In the genomic region with DNA sequence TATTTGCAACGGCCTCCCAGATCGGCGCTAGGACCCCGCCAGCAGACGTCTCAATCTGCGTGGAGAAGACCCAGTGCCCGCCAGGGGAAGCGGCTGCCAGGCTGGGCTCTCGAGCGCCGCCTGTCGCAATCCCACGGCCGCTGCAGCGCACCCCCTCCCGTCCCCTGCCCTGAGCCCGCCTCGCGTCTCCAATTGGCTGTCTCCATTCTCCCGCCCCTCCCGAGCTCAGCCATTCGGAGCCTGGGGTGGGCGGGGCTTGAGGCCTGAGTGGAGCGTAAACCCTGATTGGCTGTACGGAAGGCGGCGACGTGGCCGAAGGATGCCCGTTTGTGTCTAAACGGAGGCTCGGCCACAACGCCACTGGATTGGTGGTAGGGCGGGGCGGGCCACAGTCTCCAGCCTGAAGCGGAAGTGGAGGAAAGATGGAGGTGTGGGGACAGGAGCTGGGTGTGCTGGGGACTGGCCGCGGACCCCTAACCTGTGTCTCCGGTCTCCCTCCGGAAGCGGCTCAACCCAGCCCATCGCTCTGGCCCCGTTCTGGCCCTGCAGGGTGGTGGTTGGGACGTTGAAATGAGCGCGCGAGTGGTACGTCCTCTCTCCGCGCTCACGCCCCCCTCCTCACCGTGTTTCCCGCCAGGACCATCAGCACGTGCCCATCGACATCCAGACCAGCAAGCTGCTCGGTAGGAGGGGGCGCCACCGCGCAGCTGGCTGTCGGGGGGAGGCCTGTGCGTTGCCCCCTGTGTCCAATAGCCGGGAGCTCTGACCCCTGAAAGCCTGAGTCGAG, we compare ENCODE assay signal across 1 cellular context.
A peak's percentile ranks its signal among the peaks of the same experiment; 100 is the strongest.
TF ChIP-seq lines count a peak whose summit lies in the region.

A gene with protein sequence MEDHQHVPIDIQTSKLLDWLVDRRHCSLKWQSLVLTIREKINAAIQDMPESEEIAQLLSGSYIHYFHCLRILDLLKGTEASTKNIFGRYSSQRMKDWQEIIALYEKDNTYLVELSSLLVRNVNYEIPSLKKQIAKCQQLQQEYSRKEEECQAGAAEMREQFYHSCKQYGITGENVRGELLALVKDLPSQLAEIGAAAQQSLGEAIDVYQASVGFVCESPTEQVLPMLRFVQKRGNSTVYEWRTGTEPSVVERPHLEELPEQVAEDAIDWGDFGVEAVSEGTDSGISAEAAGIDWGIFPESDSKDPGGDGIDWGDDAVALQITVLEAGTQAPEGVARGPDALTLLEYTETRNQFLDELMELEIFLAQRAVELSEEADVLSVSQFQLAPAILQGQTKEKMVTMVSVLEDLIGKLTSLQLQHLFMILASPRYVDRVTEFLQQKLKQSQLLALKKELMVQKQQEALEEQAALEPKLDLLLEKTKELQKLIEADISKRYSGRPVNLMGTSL (plus strand): TSS at position 389 of the 787 bp plus-strand sequence. CDS start 34 bp downstream, at position 423.

TF ChIP-seq in HepG2, 621 proteins besides CTCF, POLR2A, EP300 and RAD21 (continued from another document and continues in another):
- TF ChIP-seq, protein P1, sequence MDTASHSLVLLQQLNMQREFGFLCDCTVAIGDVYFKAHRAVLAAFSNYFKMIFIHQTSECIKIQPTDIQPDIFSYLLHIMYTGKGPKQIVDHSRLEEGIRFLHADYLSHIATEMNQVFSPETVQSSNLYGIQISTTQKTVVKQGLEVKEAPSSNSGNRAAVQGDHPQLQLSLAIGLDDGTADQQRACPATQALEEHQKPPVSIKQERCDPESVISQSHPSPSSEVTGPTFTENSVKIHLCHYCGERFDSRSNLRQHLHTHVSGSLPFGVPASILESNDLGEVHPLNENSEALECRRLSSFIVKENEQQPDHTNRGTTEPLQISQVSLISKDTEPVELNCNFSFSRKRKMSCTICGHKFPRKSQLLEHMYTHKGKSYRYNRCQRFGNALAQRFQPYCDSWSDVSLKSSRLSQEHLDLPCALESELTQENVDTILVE (CRISPR knock-in tag; IDR thresholded peaks at IDR 0.05): 0 out of 2 replicates have a peak, but pooled peaks have one; percentile 30
- TF ChIP-seq ZNF235 (CRISPR knock-in tag; IDR thresholded peaks at IDR 0.05; ENCODE audit: borderline replicate concordance) (peak; percentile 92; the same call in 1 of the 2 replicates), THAP11 (CRISPR knock-in tag; IDR thresholded peaks at IDR 0.05) (peak; percentile 87), CBX5 (CRISPR knock-in tag; IDR thresholded peaks at IDR 0.05; ENCODE audit: borderline replicate concordance) (peak; percentile 45; the same call in 1 of the 2 replicates), ZNF564 (CRISPR knock-in tag; IDR thresholded peaks at IDR 0.05) (peak; percentile 88), RFX1 (IDR thresholded peaks at IDR 0.05) (no peak), TBL1XR1 (IDR thresholded peaks at IDR 0.05; ENCODE audit: borderline replicate concordance, low read length, partially characterized antibody) (peak; percentile 37), CENPT (CRISPR knock-in tag; IDR thresholded peaks at IDR 0.05; ENCODE audit: low read depth) (peak; percentile 99), ZNF160 (CRISPR knock-in tag; IDR thresholded peaks at IDR 0.05) (peak; percentile 65), JUN (CRISPR knock-in tag; IDR thresholded peaks at IDR 0.05) (peak; percentile 71; the same call in 1 of the 2 replicates), ZNF136 (CRISPR knock-in tag; IDR thresholded peaks at IDR 0.05; ENCODE audit: low read depth) (peak; percentile 35), ZBTB3 (CRISPR knock-in tag; IDR thresholded peaks at IDR 0.05; ENCODE audit: borderline replicate concordance, low read depth) (peak; percentile 21; the same call in 1 of the 2 replicates), ZNF296 (CRISPR knock-in tag; conservative IDR thresholded peaks at IDR 0.05) (peak; percentile 95), ZNF672 (CRISPR knock-in tag; IDR thresholded peaks at IDR 0.05) (no peak), ZNF616 (CRISPR knock-in tag; IDR thresholded peaks at IDR 0.05; ENCODE audit: low read depth) (peak; percentile 92), ZFP1 (CRISPR knock-in tag; IDR thresholded peaks at IDR 0.05) (peak; percentile 90), NONO (IDR thresholded peaks at IDR 0.05) (no peak), NONO (CRISPR knock-in tag; conservative IDR thresholded peaks at IDR 0.05) (peak; percentile 95), SMAD3 (CRISPR knock-in tag; IDR thresholded peaks at IDR 0.05) (peak; percentile 61; the same call in 1 of the 2 replicates), ZFP62 (CRISPR knock-in tag; IDR thresholded peaks at IDR 0.05) (no peak), KLF15 (CRISPR knock-in tag; IDR thresholded peaks at IDR 0.05; ENCODE audit: borderline replicate concordance) (peak; percentile 32), ZNF598 (CRISPR knock-in tag; IDR thresholded peaks at IDR 0.05; ENCODE audit: borderline replicate concordance) (peak; percentile 81; the same call in 1 of the 2 replicates), GPN1 (CRISPR knock-in tag; IDR thresholded peaks at IDR 0.05; ENCODE audit: borderline replicate concordance) (no peak), ZNF569 (CRISPR knock-in tag; IDR thresholded peaks at IDR 0.05; ENCODE audit: borderline replicate concordance) (no peak; the same call in 1 of the 2 replicates), RARA (CRISPR knock-in tag; IDR thresholded peaks at IDR 0.05) (0 out of 2 replicates have a peak, but pooled peaks have one; percentile 27), FLYWCH1 (CRISPR knock-in tag; IDR thresholded peaks at IDR 0.05) (no peak), RAD51 (IDR thresholded peaks at IDR 0.05; ENCODE audit: borderline replicate concordance) (no peak), ZNF674 (CRISPR knock-in tag; IDR thresholded peaks at IDR 0.05; ENCODE audit: low read depth) (peak; percentile 95; the same call in 1 of the 2 replicates), SUZ12 (IDR thresholded peaks at IDR 0.05; ENCODE audit: low read depth, low read length) (no peak), ZNF138 (CRISPR knock-in tag; IDR thresholded peaks at IDR 0.05; ENCODE audit: low read depth) (peak; percentile 98), KMT2A (CRISPR knock-in tag; IDR thresholded peaks at IDR 0.05) (peak; percentile 83), CHD4 (IDR thresholded peaks at IDR 0.05; ENCODE audit: borderline replicate concordance, low read length) (no peak), ZFP36 (IDR thresholded peaks at IDR 0.05; ENCODE audit: borderline replicate concordance, low read depth, low read length, partially characterized antibody) (no peak), ZNF501 (CRISPR knock-in tag; IDR thresholded peaks at IDR 0.05) (peak; percentile 99), ZNF83 (CRISPR knock-in tag; IDR thresholded peaks at IDR 0.05; ENCODE audit: borderline replicate concordance) (peak; percentile 90), ZNF879 (CRISPR knock-in tag; IDR thresholded peaks at IDR 0.05) (peak; percentile 86; the same call in 1 of the 2 replicates), ISX (CRISPR knock-in tag; conservative IDR thresholded peaks at IDR 0.05) (no peak), REL (CRISPR knock-in tag; conservative IDR thresholded peaks at IDR 0.05) (peak; percentile 98)
- TF ChIP-seq, protein P2, sequence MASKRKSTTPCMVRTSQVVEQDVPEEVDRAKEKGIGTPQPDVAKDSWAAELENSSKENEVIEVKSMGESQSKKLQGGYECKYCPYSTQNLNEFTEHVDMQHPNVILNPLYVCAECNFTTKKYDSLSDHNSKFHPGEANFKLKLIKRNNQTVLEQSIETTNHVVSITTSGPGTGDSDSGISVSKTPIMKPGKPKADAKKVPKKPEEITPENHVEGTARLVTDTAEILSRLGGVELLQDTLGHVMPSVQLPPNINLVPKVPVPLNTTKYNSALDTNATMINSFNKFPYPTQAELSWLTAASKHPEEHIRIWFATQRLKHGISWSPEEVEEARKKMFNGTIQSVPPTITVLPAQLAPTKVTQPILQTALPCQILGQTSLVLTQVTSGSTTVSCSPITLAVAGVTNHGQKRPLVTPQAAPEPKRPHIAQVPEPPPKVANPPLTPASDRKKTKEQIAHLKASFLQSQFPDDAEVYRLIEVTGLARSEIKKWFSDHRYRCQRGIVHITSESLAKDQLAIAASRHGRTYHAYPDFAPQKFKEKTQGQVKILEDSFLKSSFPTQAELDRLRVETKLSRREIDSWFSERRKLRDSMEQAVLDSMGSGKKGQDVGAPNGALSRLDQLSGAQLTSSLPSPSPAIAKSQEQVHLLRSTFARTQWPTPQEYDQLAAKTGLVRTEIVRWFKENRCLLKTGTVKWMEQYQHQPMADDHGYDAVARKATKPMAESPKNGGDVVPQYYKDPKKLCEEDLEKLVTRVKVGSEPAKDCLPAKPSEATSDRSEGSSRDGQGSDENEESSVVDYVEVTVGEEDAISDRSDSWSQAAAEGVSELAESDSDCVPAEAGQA (IDR thresholded peaks at IDR 0.05; ENCODE audit: low read depth): peak; percentile 49; the same call in 1 of the 2 replicates
- TF ChIP-seq, protein P2 (CRISPR knock-in tag; IDR thresholded peaks at IDR 0.05; ENCODE audit: borderline replicate concordance): no peak
- TF ChIP-seq, protein P3, sequence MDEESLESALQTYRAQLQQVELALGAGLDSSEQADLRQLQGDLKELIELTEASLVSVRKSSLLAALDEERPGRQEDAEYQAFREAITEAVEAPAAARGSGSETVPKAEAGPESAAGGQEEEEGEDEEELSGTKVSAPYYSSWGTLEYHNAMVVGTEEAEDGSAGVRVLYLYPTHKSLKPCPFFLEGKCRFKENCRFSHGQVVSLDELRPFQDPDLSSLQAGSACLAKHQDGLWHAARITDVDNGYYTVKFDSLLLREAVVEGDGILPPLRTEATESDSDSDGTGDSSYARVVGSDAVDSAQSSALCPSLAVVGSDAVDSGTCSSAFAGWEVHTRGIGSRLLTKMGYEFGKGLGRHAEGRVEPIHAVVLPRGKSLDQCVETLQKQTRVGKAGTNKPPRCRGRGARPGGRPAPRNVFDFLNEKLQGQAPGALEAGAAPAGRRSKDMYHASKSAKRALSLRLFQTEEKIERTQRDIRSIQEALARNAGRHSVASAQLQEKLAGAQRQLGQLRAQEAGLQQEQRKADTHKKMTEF (CRISPR knock-in tag; IDR thresholded peaks at IDR 0.05): peak; percentile 94; the same call in 1 of the 2 replicates
- TF ChIP-seq, protein P4, sequence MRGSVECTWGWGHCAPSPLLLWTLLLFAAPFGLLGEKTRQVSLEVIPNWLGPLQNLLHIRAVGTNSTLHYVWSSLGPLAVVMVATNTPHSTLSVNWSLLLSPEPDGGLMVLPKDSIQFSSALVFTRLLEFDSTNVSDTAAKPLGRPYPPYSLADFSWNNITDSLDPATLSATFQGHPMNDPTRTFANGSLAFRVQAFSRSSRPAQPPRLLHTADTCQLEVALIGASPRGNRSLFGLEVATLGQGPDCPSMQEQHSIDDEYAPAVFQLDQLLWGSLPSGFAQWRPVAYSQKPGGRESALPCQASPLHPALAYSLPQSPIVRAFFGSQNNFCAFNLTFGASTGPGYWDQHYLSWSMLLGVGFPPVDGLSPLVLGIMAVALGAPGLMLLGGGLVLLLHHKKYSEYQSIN (CRISPR knock-in tag; IDR thresholded peaks at IDR 0.05; ENCODE audit: borderline replicate concordance): no peak
- TF ChIP-seq, protein P5, sequence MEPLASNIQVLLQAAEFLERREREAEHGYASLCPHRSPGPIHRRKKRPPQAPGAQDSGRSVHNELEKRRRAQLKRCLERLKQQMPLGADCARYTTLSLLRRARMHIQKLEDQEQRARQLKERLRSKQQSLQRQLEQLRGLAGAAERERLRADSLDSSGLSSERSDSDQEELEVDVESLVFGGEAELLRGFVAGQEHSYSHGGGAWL (CRISPR knock-in tag; IDR thresholded peaks at IDR 0.05): peak; percentile 96
- TF ChIP-seq, protein P6, sequence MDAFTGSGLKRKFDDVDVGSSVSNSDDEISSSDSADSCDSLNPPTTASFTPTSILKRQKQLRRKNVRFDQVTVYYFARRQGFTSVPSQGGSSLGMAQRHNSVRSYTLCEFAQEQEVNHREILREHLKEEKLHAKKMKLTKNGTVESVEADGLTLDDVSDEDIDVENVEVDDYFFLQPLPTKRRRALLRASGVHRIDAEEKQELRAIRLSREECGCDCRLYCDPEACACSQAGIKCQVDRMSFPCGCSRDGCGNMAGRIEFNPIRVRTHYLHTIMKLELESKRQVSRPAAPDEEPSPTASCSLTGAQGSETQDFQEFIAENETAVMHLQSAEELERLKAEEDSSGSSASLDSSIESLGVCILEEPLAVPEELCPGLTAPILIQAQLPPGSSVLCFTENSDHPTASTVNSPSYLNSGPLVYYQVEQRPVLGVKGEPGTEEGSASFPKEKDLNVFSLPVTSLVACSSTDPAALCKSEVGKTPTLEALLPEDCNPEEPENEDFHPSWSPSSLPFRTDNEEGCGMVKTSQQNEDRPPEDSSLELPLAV (CRISPR knock-in tag; conservative IDR thresholded peaks at IDR 0.05; ENCODE audit: low read depth): peak; percentile 85; the same call in 1 of the 2 replicates
- TF ChIP-seq, protein P7, sequence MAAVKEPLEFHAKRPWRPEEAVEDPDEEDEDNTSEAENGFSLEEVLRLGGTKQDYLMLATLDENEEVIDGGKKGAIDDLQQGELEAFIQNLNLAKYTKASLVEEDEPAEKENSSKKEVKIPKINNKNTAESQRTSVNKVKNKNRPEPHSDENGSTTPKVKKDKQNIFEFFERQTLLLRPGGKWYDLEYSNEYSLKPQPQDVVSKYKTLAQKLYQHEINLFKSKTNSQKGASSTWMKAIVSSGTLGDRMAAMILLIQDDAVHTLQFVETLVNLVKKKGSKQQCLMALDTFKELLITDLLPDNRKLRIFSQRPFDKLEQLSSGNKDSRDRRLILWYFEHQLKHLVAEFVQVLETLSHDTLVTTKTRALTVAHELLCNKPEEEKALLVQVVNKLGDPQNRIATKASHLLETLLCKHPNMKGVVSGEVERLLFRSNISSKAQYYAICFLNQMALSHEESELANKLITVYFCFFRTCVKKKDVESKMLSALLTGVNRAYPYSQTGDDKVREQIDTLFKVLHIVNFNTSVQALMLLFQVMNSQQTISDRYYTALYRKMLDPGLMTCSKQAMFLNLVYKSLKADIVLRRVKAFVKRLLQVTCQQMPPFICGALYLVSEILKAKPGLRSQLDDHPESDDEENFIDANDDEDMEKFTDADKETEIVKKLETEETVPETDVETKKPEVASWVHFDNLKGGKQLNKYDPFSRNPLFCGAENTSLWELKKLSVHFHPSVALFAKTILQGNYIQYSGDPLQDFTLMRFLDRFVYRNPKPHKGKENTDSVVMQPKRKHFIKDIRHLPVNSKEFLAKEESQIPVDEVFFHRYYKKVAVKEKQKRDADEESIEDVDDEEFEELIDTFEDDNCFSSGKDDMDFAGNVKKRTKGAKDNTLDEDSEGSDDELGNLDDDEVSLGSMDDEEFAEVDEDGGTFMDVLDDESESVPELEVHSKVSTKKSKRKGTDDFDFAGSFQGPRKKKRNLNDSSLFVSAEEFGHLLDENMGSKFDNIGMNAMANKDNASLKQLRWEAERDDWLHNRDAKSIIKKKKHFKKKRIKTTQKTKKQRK (IDR thresholded peaks at IDR 0.05; ENCODE audit: low read length): peak; percentile 39; the same call in 1 of the 2 replicates
